In genomic region chr11:3815882-3816281, GRCh38 we compare ENCODE assay signal across 18 cellular contexts. TPM values are rescaled to one million over a fixed set of nuclear protein-coding genes. Genes with fewer than 3 reads are reported as not detected.
A peak's percentile ranks its signal among the peaks of the same experiment; 100 is the strongest.
DNase-seq lines count a peak whose midpoint lies in the region; ATAC-seq and TF ChIP-seq lines count a peak whose summit lies in the region.
"Had no signal": no experiment of that assay in that cellular context is flagged by ENCODE, and none has a peak within 500 bp of the region (broad histone marks: within the 10 kb centered on the region; RNA-seq: fewer than 3 reads in every experiment).

No MANE protein-coding gene starts in this region.

- no peaks in the 10 kb centered on the region for H3K27me3 ChIP-seq in neural progenitor cell
- H3K27me3 ChIP-seq: Peyer's patch had no signal

- no peaks in the 10 kb centered on the region for H3K4me1 ChIP-seq in neural progenitor cell
- H3K4me1 ChIP-seq: Peyer's patch had no signal

- no peak for TF ChIP-seq CTCF in neural progenitor cell (IDR thresholded peaks at IDR 0.05)

- intact Hi-C loops in Right ventricle myocardium inferior (cut with DNase I) = no loop called here
- intact Hi-C loops in cardiac septum (cut with DNase I) = no loop called here
- intact Hi-C loops in left cardiac atrium (cut with DNase I) = no loop called here

- peaks cover 3% of the 10 kb centered on the region for H3K36me3 Mint-ChIP-seq in neural progenitor cell
- H3K36me3 Mint-ChIP-seq: CD4-positive, alpha-beta memory T cell had no signal

- no peak overlapping the region for H3K27ac ChIP-seq in neural progenitor cell
- H3K27ac ChIP-seq: GM23248, Peyer's patch had no signal

- H3K27me3 Mint-ChIP-seq in neural progenitor cell (ENCODE audit: insufficient read depth, low read depth) = peaks cover 2% of the 10 kb centered on the region
- H3K27me3 Mint-ChIP-seq: CD4-positive, alpha-beta memory T cell had no signal

- peak overlapping the region; percentile 8 for H3K9ac ChIP-seq in neural progenitor cell
- H3K9ac ChIP-seq: GM23248 had no signal

- H3K9me3 Mint-ChIP-seq in neural progenitor cell = no peaks in the 10 kb centered on the region
- H3K9me3 Mint-ChIP-seq: CD4-positive, alpha-beta memory T cell had no signal

- H3K4me2 ChIP-seq in neural progenitor cell = no peak overlapping the region

- H3K4me3 Mint-ChIP-seq in neural progenitor cell = no peak overlapping the region
- H3K4me3 Mint-ChIP-seq: CD4-positive, alpha-beta memory T cell had no signal

- no peaks in the 10 kb centered on the region for H3F3A ChIP-seq in neural progenitor cell (ENCODE audit: low read depth)

- no peaks in the 10 kb centered on the region for H3K9me3 ChIP-seq in neural progenitor cell (ENCODE audit: low read depth)
- H3K9me3 ChIP-seq: Peyer's patch had no signal

- no peaks in the 10 kb centered on the region for H3K36me3 ChIP-seq in neural progenitor cell
- H3K36me3 ChIP-seq: Peyer's patch had no signal

- no peak overlapping the region for H3K4me3 ChIP-seq in neural progenitor cell
- H3K4me3 ChIP-seq: GM23248, K562, Peyer's patch had no signal

- peaks cover 5% of the 10 kb centered on the region for H4K20me1 ChIP-seq in neural progenitor cell (ENCODE audit: low read depth)

- peaks cover 8% of the 10 kb centered on the region for H3K4me1 Mint-ChIP-seq in neural progenitor cell
- H3K4me1 Mint-ChIP-seq: CD4-positive, alpha-beta memory T cell had no signal

- no peaks in the 10 kb centered on the region for H3K79me2 ChIP-seq in neural progenitor cell (ENCODE audit: low read depth)

- no peak overlapping the region for H2AFZ ChIP-seq in neural progenitor cell (replicated peaks)
- H2AFZ ChIP-seq: GM23248 had no signal

- no peak overlapping the region for H3K27ac Mint-ChIP-seq in neural progenitor cell
- H3K27ac Mint-ChIP-seq: CD4-positive, alpha-beta memory T cell had no signal

- DNase-seq in Right ventricle myocardium inferior (ENCODE audit: missing footprints) (no peak), cardiac septum (ENCODE audit: low spot score) (no peak), left cardiac atrium (no peak), neural progenitor cell (ENCODE audit: low spot score) (no peak), AG08396 (ENCODE audit: low spot score) (no peak), T-helper 2 cell (no peak), NCI-H748 (lab: John Stamatoyannopoulos, UW; ENCODE audit: unreplicated experiment) (no peak)
- DNase-seq: CD4-positive, alpha-beta memory T cell; DMS153; GDM1; GM23248; NCI-H1092 treated with DMSO at 0.1 percent for 48 hours; NCI-H146; NCI-H2081; NCI-H446 treated with DMSO at 0.1 percent for 48 hours; NCI-H69; Peyer's patch had no signal

- peak; percentile 53 for ATAC-seq in Right ventricle myocardium inferior
- peak; percentile 30 to 44 for ATAC-seq in left cardiac atrium
- ATAC-seq: K562 had no signal

RNA-seq across cellular contexts. Expression of gene PGAP2, which starts 7.5 kb away (rescaled TPM):
- total RNA-seq in Right ventricle myocardium inferior (26.6 TPM), cardiac septum (22.7 TPM), left cardiac atrium (10 to 100 TPM; 10.9 to 15.3 TPM), neural progenitor cell (ENCODE audit: low replicate concordance) (10.0 and 37.4 TPM in 2 replicates)

RNA-seq across cellular contexts. Expression of gene NUP98, which starts 18.5 kb away (rescaled TPM):
- total RNA-seq in Right ventricle myocardium inferior (40.4 TPM), cardiac septum (49.6 TPM), left cardiac atrium (10 to 100 TPM; 38.0 to 59.7 TPM), neural progenitor cell (ENCODE audit: low replicate concordance) (94.8 and 106 TPM in 2 replicates)

RNA-seq across cellular contexts. Expression of gene RHOG, which starts 24.9 kb away (rescaled TPM):
- total RNA-seq in Right ventricle myocardium inferior = 25.6 TPM
- 27.5 TPM for total RNA-seq in cardiac septum
- total RNA-seq in left cardiac atrium = 10 to 100 TPM; 31.1 to 33.3 TPM
- total RNA-seq in neural progenitor cell (ENCODE audit: low replicate concordance) = 5.9 and 19.9 TPM in 2 replicates

RNA-seq across cellular contexts. Expression of gene STIM1, which starts 39.6 kb away (rescaled TPM):
- total RNA-seq in Right ventricle myocardium inferior (28.9 TPM), cardiac septum (40.4 TPM), left cardiac atrium (10 to 100 TPM; 21.4 to 25.8 TPM), neural progenitor cell (ENCODE audit: low replicate concordance) (17.3 and 18.9 TPM in 2 replicates)
